In genomic region chr18:79519751-79520472, GRCh38 we compare ENCODE assay signal across 9 cellular contexts.
DNase-seq lines count a peak whose midpoint lies in the region; ATAC-seq and TF ChIP-seq lines count a peak whose summit lies in the region.
"Had no signal": no experiment of that assay in that cellular context is flagged by ENCODE, and none has a peak within 500 bp of the region (broad histone marks: within the 10 kb centered on the region; RNA-seq: fewer than 3 reads in every experiment).

No MANE protein-coding gene starts in this region.

- intact Hi-C loops in A673 (cut with micrococcal nuclease; ENCODE audit: unreplicated experiment): no loop called here

- no peaks in the 10 kb centered on the region for H3K27me3 ChIP-seq in A673 (replicated peaks; ENCODE audit: insufficient read depth, low read depth, low read length, poor library complexity)

- no peak overlapping the region for H3K27ac ChIP-seq in A673 (ENCODE audit: low read depth, low read length, poor library complexity, severe bottlenecking)
- peak overlapping the region; percentile 23 for H3K27ac ChIP-seq in mesodermal cell (ENCODE audit: low read depth, low read length, severe bottlenecking)

- BruUV-seq in A673 (replicated peaks; lab: Mats Ljungman, UMichigan): no TSS peak

- 79 to 84% methylated on average over 30 to 34 of the region's 37 CpGs for WGBS in mesodermal cell (ENCODE audit: insufficient coverage in 2 of 2), 2 experiments

- peak; percentile 18 for DNase-seq in A673 (ENCODE audit: low spot score)
- peak; percentile 49 for DNase-seq in T follicular helper cell (ENCODE audit: low read depth)
- DNase-seq in astrocyte of the hippocampus (ENCODE audit: low read depth, low spot score): peak; percentile 57
- DNase-seq in iPS-NIHi7 (ENCODE audit: extremely low spot score): no peak
- no peak for DNase-seq in NOMO-1 treated with DMSO at 0.1 percent for 48 hours (lab: John Stamatoyannopoulos, UW; ENCODE audit: unreplicated experiment)
- DNase-seq: NCI-H146 had no signal

- CTCF ChIA-PET in A673 (lab: Charles Lee): no interaction called here

- ATAC-seq in HG03108 (IDR thresholded peaks at IDR 0.05; ENCODE audit: unreplicated experiment) (no peak), GM18498 (IDR thresholded peaks at IDR 0.05; ENCODE audit: unreplicated experiment) (no peak)

- POLR2A ChIA-PET in A673 (lab: Charles Lee; ENCODE audit: low non-redundant PET): no interaction called here

- H3K4me1 ChIP-seq in A673 (ENCODE audit: insufficient read depth, low read length, poor library complexity, severe bottlenecking): no peaks in the 10 kb centered on the region
- H3K4me1 ChIP-seq in mesodermal cell (ENCODE audit: control insufficient read depth, insufficient read depth, low read length, poor library complexity, severe bottlenecking): peaks cover 4% of the 10 kb centered on the region

- TF ChIP-seq CTCF in A673 (conservative IDR thresholded peaks at IDR 0.05; ENCODE audit: low read depth, low read length): no peak

- H3K36me3 ChIP-seq in A673 (ENCODE audit: insufficient read depth, low read length, poor library complexity, severe bottlenecking) (no peaks in the 10 kb centered on the region), mesodermal cell (ENCODE audit: control insufficient read depth, insufficient read depth, low read length) (peaks cover 6% of the 10 kb centered on the region)

- no peaks in the 10 kb centered on the region for H3K9me3 ChIP-seq in A673 (ENCODE audit: low read depth, low read length, poor library complexity, severe bottlenecking)
- no peaks in the 10 kb centered on the region for H3K9me3 ChIP-seq in mesodermal cell (ENCODE audit: control insufficient read depth, low read length)

- no peak overlapping the region for H3K4me3 ChIP-seq in A673 (ENCODE audit: low read depth, low read length, poor library complexity, severe bottlenecking)
- no peak overlapping the region for H3K4me3 ChIP-seq in mesodermal cell (ENCODE audit: extremely low read depth, insufficient read depth, low read length, poor library complexity, severe bottlenecking)

Comparison
In these comparisons a context has a peak if more than half of its experiments do, and no peak if none do; other contexts are left out.
1. DNase-seq: peak in A673 (single experiment), T follicular helper cell (single experiment) and astrocyte of the hippocampus (single experiment); none in iPS-NIHi7 (single experiment) and NOMO-1 treated with DMSO at 0.1 percent for 48 hours (single experiment).